ENCODE assay signal across 33 cellular contexts in the genomic region with DNA sequence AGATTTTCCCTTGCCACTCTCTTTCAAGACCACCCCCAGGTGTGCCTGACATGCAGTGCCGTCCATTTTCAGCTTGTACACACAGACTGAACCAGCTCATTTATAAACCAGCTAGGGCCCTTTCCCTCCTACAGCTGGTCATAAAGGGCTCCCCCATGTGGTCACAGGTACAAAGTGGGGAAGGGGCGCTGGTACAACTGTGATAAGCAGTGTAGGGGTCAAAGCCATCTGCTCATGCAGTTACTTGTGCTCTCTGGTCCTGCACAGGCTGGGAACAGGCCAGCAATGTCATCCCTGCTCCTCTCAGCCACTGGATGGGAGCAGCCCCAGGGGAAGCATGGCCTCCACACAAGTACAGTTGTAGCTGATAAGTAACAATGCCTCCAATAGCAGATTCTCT. TPM values are rescaled to one million over a fixed set of nuclear protein-coding genes. Genes with fewer than 3 reads are reported as not detected.
A peak's percentile ranks its signal among the peaks of the same experiment; 100 is the strongest.
DNase-seq lines count a peak whose midpoint lies in the region; ATAC-seq, FAIRE-seq and TF ChIP-seq lines count a peak whose summit lies in the region.
"Had no signal": no experiment of that assay in that cellular context is flagged by ENCODE, and none has a peak within 500 bp of the region (broad histone marks: within the 10 kb centered on the region; RNA-seq: fewer than 3 reads in every experiment).

No MANE protein-coding gene starts in this region.

- H3K27me3 Mint-ChIP-seq in type B pancreatic cell = no peaks in the 10 kb centered on the region

- H4K20me1 ChIP-seq in HepG2 (ENCODE audit: insufficient read depth, low read length) = no peaks in the 10 kb centered on the region

- H3K36me3 Mint-ChIP-seq in type B pancreatic cell = no peaks in the 10 kb centered on the region
- H3K36me3 Mint-ChIP-seq: CD4-positive, alpha-beta memory T cell; stimulated activated naive B cell treated with anti-CD40 and anti-IgM and Interleukin-4, amounts not matched to agents 10 μg/mL and 1 μg/mL and 100 μg/mL, for 72 hours had no signal

- no peak for FAIRE-seq in HepG2 (lab: Jason Lieb, UNC)
- FAIRE-seq: GM12892, keratinocyte had no signal

- no TSS peak for BruUV-seq in HepG2 (replicated peaks; lab: Mats Ljungman, UMichigan)

- H3K4me3 Mint-ChIP-seq in type B pancreatic cell = no peak overlapping the region
- H3K4me3 Mint-ChIP-seq: activated T-cell treated with anti-CD3 and anti-CD28 coated beads, Interleukin-2, amount 50 U/mL, for 72 hours; CD4-positive, alpha-beta memory T cell; stimulated activated naive B cell treated with anti-CD40 and anti-IgM and Interleukin-4, amounts not matched to agents 10 μg/mL and 1 μg/mL and 100 μg/mL, for 72 hours; T-helper 1 cell treated with Interleukin-12 subunit alpha and Interleukin-12 subunit beta and Interleukin-4 antibody, amounts not matched to agents 30 μg/mL and 1 μg/mL, for 36 hours had no signal

- no peaks in the 10 kb centered on the region for H3K4me1 Mint-ChIP-seq in type B pancreatic cell (ENCODE audit: unreplicated experiment)
- H3K4me1 Mint-ChIP-seq: CD4-positive, alpha-beta memory T cell; stimulated activated naive B cell treated with anti-CD40 and anti-IgM and Interleukin-4, amounts not matched to agents 10 μg/mL and 1 μg/mL and 100 μg/mL, for 72 hours had no signal

- no peaks in the 10 kb centered on the region for H3K9me3 Mint-ChIP-seq in type B pancreatic cell
- H3K9me3 Mint-ChIP-seq: activated T-cell treated with anti-CD3 and anti-CD28 coated beads, Interleukin-2, amount 50 U/mL, for 72 hours; T-helper 1 cell treated with Interleukin-12 subunit alpha and Interleukin-12 subunit beta and Interleukin-4 antibody, amounts not matched to agents 30 μg/mL and 1 μg/mL, for 36 hours had no signal

- H3K9ac ChIP-seq in HepG2 (ENCODE audit: insufficient read depth, low read depth, low read length) = no peak overlapping the region

- H3K4me2 ChIP-seq in HepG2 (ENCODE audit: low read depth, low read length) = no peak overlapping the region

- POLR2A ChIA-PET in HepG2 (lab: Yijun Ruan, JAX) = no interaction called here

- H3K27ac Mint-ChIP-seq in type B pancreatic cell = no peak overlapping the region
- H3K27ac Mint-ChIP-seq: activated T-cell treated with anti-CD3 and anti-CD28 coated beads, Interleukin-2, amount 50 U/mL, for 72 hours; CD4-positive, alpha-beta memory T cell; stimulated activated naive B cell treated with anti-CD40 and anti-IgM and Interleukin-4, amounts not matched to agents 10 μg/mL and 1 μg/mL and 100 μg/mL, for 72 hours; T-helper 1 cell treated with Interleukin-12 subunit alpha and Interleukin-12 subunit beta and Interleukin-4 antibody, amounts not matched to agents 30 μg/mL and 1 μg/mL, for 36 hours had no signal

- TF ChIP-seq RAD21 in HepG2 (CRISPR knock-in tag; IDR thresholded peaks at IDR 0.05) = no peak

- H3K36me3 ChIP-seq in HepG2 (replicated peaks in 1 of 2; ENCODE audit: control insufficient read depth in 1 of 2, insufficient read depth in 2 of 2, low read length in 2 of 2) = no peaks in the 10 kb centered on the region
- no peaks in the 10 kb centered on the region for H3K36me3 ChIP-seq in right lobe of liver
- H3K36me3 ChIP-seq: vagina had no signal

- no peak overlapping the region for H3K4me3 ChIP-seq in HepG2 (replicated peaks in 1 of 3; ENCODE audit: insufficient read depth in 1 of 3, low read depth in 2 of 3, low read length in 3 of 3)
- H3K4me3 ChIP-seq in right lobe of liver = no peak overlapping the region
- H3K4me3 ChIP-seq in coronary artery = no peak overlapping the region
- H3K4me3 ChIP-seq in retinal pigment epithelial cell (ENCODE audit: low read length) = no peak overlapping the region
- H3K4me3 ChIP-seq: dorsolateral prefrontal cortex, mucosa of descending colon, psoas muscle, skin epidermis, vagina had no signal

- peak; percentile 34; the same call in 1 of the 2 replicates for TF ChIP-seq CTCF in HepG2 (CRISPR knock-in tag; IDR thresholded peaks at IDR 0.05)
- no peak for TF ChIP-seq CTCF in right lobe of liver (IDR thresholded peaks at IDR 0.05)
- TF ChIP-seq CTCF in coronary artery (IDR thresholded peaks at IDR 0.05) = no peak
- TF ChIP-seq CTCF in retinal pigment epithelial cell (conservative IDR thresholded peaks at IDR 0.05; ENCODE audit: low read depth, low read length) = peak; percentile 24
- TF ChIP-seq CTCF in type B pancreatic cell (conservative IDR thresholded peaks at IDR 0.05) = no peak

- H3K4me1 ChIP-seq in HepG2 (ENCODE audit: insufficient read depth, low read length) (peaks cover 11% of the 10 kb centered on the region), right lobe of liver (no peaks in the 10 kb centered on the region)
- H3K4me1 ChIP-seq: psoas muscle, vagina had no signal

- in situ Hi-C loops in HepG2 (cut with HindIII; ENCODE audit: extremely low pct_ligation_motif_present, low pct_unique_long_range_greater_than_20kb) = no loop called here

- H2AFZ ChIP-seq in HepG2 (ENCODE audit: low read length) = no peak overlapping the region

- H3K27ac ChIP-seq in HepG2 (ENCODE audit: extremely low read length, insufficient read depth, low read length) (no peak overlapping the region), right lobe of liver (no peak overlapping the region), coronary artery (no peak overlapping the region)
- H3K27ac ChIP-seq: dorsolateral prefrontal cortex, epithelial cell of prostate, psoas muscle, skin epidermis, vagina had no signal

- TF ChIP-seq POLR2A in HepG2 (IDR thresholded peaks at IDR 0.05; ENCODE audit: insufficient read depth in 1 of 2, low read depth in 2 of 2, low read length in 2 of 2) = no peak
- TF ChIP-seq POLR2A in right lobe of liver (IDR thresholded peaks at IDR 0.05) = no peak

- CTCF ChIA-PET in HepG2 (lab: Yijun Ruan, JAX; ENCODE audit: low intra/inter-chr PET ratio, low total read pairs) = no interaction called here

- WGBS in HepG2 (ENCODE audit: low lambda C conversion rate) = 0% methylated on average over 1 of the region's 2 CpGs
- 52% methylated on average over 2 of the region's 2 CpGs for WGBS in right lobe of liver (ENCODE audit: insufficient coverage, low coverage, low lambda C conversion rate, missing lambda C conversion rate)

- intact Hi-C loops in HepG2 (cut with micrococcal nuclease; ENCODE audit: unreplicated experiment) = no loop called here
- intact Hi-C loops in right lobe of liver (cut with DNase I) = no loop called here

- TF ChIP-seq EP300 in HepG2 (IDR thresholded peaks at IDR 0.05; ENCODE audit: low read depth in 2 of 2, low read length in 2 of 2) (no peak), HepG2 (CRISPR knock-in tag; IDR thresholded peaks at IDR 0.05; ENCODE audit: borderline replicate concordance) (no peak)

- H3K79me2 ChIP-seq in HepG2 (ENCODE audit: insufficient read depth, low read length) = no peaks in the 10 kb centered on the region

- DNase-seq in HepG2 (ENCODE audit: low spot score) (no peak), right lobe of liver (no peak), NCI-H82 (lab: John Stamatoyannopoulos, UW) (peak; percentile 52), coronary artery (ENCODE audit: low spot score) (peak; percentile 28), retinal pigment epithelial cell (ENCODE audit: low read depth) (no peak), ecto neural progenitor cell (ENCODE audit: low spot score) (no peak), type B pancreatic cell (ENCODE audit: extremely low spot score, unreplicated experiment) (no peak)
- DNase-seq in activated T-cell treated with anti-CD3 and anti-CD28 coated beads, Interleukin-2, amount 50 U/mL, for 1 hour = no peak
- DNase-seq: activated CD4-positive, alpha-beta T cell treated with anti-CD3 and anti-CD28 coated beads for 48 hours; activated naive CD4-positive, alpha-beta T cell treated with anti-CD3 and anti-CD28 coated beads, Interleukin-2, amount 50 U/mL, for 16 hours; activated T-cell treated with anti-CD3 and anti-CD28 coated beads, Interleukin-2, amount 50 U/mL, for 72 hours; CD4-positive, alpha-beta memory T cell; DMS79; dorsolateral prefrontal cortex; foreskin fibroblast; hippocampal formation; Kasumi-1; mucosa of descending colon; NCI-H2107; NCI-H510A treated with DMSO at 0.1 percent for 48 hours; psoas muscle; Right ventricle myocardium superior; stimulated activated naive B cell treated with anti-CD40 and anti-IgM and Interleukin-4, amounts not matched to agents 10 μg/mL and 1 μg/mL and 100 μg/mL, for 72 hours had no signal

- H3K9me3 ChIP-seq in HepG2 (ENCODE audit: low read length) = no peaks in the 10 kb centered on the region
- H3K9me3 ChIP-seq in right lobe of liver = no peaks in the 10 kb centered on the region
- H3K9me3 ChIP-seq: mucosa of descending colon, psoas muscle, vagina had no signal

- peak; percentile 60 for ATAC-seq in HepG2
- ATAC-seq in right lobe of liver = no peak
- ATAC-seq: activated T-cell treated with anti-CD3 and anti-CD28 coated beads, Interleukin-2, amount 50 U/mL, for 72 hours; mucosa of descending colon; psoas muscle; stimulated activated naive B cell treated with anti-CD40 and anti-IgM and Interleukin-4, amounts not matched to agents 10 μg/mL and 1 μg/mL and 100 μg/mL, for 72 hours had no signal

- H3K27me3 ChIP-seq in HepG2 (ENCODE audit: control insufficient read depth in 1 of 2, insufficient read depth in 2 of 2, low read length in 2 of 2) = no peaks in the 10 kb centered on the region
- no peaks in the 10 kb centered on the region for H3K27me3 ChIP-seq in right lobe of liver
- H3K27me3 ChIP-seq: vagina had no signal

RNA-seq across cellular contexts. Expression of gene GABRQ, which starts 20.6 kb away (rescaled TPM):
- total RNA-seq in HepG2 (2016; rRNA removed; fragmentation: Illumina TruSeq; extraction: Trizol) (not detected in 2 replicates), right lobe of liver (not detected), type B pancreatic cell (ENCODE audit: low replicate concordance) (1.0 and 6.1 TPM in 2 replicates)
- not detected in 2 replicates for total RNA-seq in HepG2 (2016; cell fraction: cytosol; rRNA removed; fragmentation: Illumina TruSeq; extraction: Trizol; ENCODE audit: low read depth)
- total RNA-seq in HepG2 (2016; cell fraction: insoluble cytoplasmic fraction; rRNA removed; fragmentation: Illumina TruSeq; extraction: Trizol) = not detected in 2 replicates
- total RNA-seq in HepG2 (2016; cell fraction: membrane; rRNA removed; fragmentation: Illumina TruSeq; extraction: Trizol) = not detected in 2 replicates
- total RNA-seq in HepG2 (2016; cell fraction: nucleus; rRNA removed; fragmentation: Illumina TruSeq; extraction: Trizol) = not detected in 2 replicates
- not detected in 2 replicates for polyA plus RNA-seq in HepG2 (2011; rRNA removed)
- polyA plus RNA-seq in HepG2 (2011; cell fraction: cytosol; rRNA removed) = 0.01 TPM in 1 of 2 replicates, not detected in the other
- polyA plus RNA-seq in HepG2 (2011; cell fraction: nucleus; rRNA removed) = not detected in 2 replicates
- polyA plus RNA-seq in HepG2 (2012) = not detected in 2 replicates
- polyA plus RNA-seq in HepG2 (2016; cell fraction: cytosol; fragmentation: Illumina TruSeq; extraction: Trizol; ENCODE audit: low read depth) = not detected in 2 replicates
- polyA plus RNA-seq in HepG2 (2016; cell fraction: insoluble cytoplasmic fraction; fragmentation: Illumina TruSeq; extraction: Trizol; ENCODE audit: low read depth) = not detected in 2 replicates
- polyA plus RNA-seq in HepG2 (2016; cell fraction: membrane; fragmentation: Illumina TruSeq; extraction: Trizol; ENCODE audit: low read depth) = not detected in 2 replicates
- polyA plus RNA-seq in HepG2 (2016; cell fraction: nucleus; fragmentation: Illumina TruSeq; extraction: Trizol; ENCODE audit: insufficient read depth, low read depth) = not detected in 2 replicates
- not detected in 2 replicates for polyA minus RNA-seq in HepG2 (2011; rRNA and poly(A)+ RNA removed; ENCODE audit: low replicate concordance)
- not detected in 2 replicates for polyA minus RNA-seq in HepG2 (2011; cell fraction: cytosol; rRNA and poly(A)+ RNA removed)
- not detected in 2 replicates for polyA minus RNA-seq in HepG2 (2011; cell fraction: nucleus; rRNA and poly(A)+ RNA removed)
- total RNA-seq: cardiac septum; CD4-positive, alpha-beta memory T cell; psoas muscle; Right ventricle myocardium superior had no signal
- polyA plus RNA-seq: CD4-positive, alpha-beta memory T cell; psoas muscle had no signal

RNA-seq across cellular contexts. Expression of gene MAGEA3, which starts 40.3 kb away (rescaled TPM):
- total RNA-seq in HepG2 (2016; rRNA removed; fragmentation: Illumina TruSeq; extraction: Trizol) = not detected in 2 replicates
- total RNA-seq in HepG2 (2016; cell fraction: cytosol; rRNA removed; fragmentation: Illumina TruSeq; extraction: Trizol; ENCODE audit: low read depth) = not detected in 2 replicates
- 0.11 TPM in 1 of 2 replicates, not detected in the other for total RNA-seq in HepG2 (2016; cell fraction: insoluble cytoplasmic fraction; rRNA removed; fragmentation: Illumina TruSeq; extraction: Trizol)
- total RNA-seq in HepG2 (2016; cell fraction: membrane; rRNA removed; fragmentation: Illumina TruSeq; extraction: Trizol) = not detected in 2 replicates
- not detected in 2 replicates for total RNA-seq in HepG2 (2016; cell fraction: nucleus; rRNA removed; fragmentation: Illumina TruSeq; extraction: Trizol)
- not detected in 2 replicates for polyA plus RNA-seq in HepG2 (2011; rRNA removed)
- not detected in 2 replicates for polyA plus RNA-seq in HepG2 (2011; cell fraction: cytosol; rRNA removed)
- polyA plus RNA-seq in HepG2 (2011; cell fraction: nucleus; rRNA removed) = not detected in 2 replicates
- not detected in 2 replicates for polyA plus RNA-seq in HepG2 (2012)
- not detected in 2 replicates for polyA plus RNA-seq in HepG2 (2016; cell fraction: cytosol; fragmentation: Illumina TruSeq; extraction: Trizol; ENCODE audit: low read depth)
- 0.20 TPM in 1 of 2 replicates, not detected in the other for polyA plus RNA-seq in HepG2 (2016; cell fraction: insoluble cytoplasmic fraction; fragmentation: Illumina TruSeq; extraction: Trizol; ENCODE audit: low read depth)
- not detected in 2 replicates for polyA plus RNA-seq in HepG2 (2016; cell fraction: membrane; fragmentation: Illumina TruSeq; extraction: Trizol; ENCODE audit: low read depth)
- polyA plus RNA-seq in HepG2 (2016; cell fraction: nucleus; fragmentation: Illumina TruSeq; extraction: Trizol; ENCODE audit: insufficient read depth, low read depth) = not detected in 2 replicates
- polyA minus RNA-seq in HepG2 (2011; rRNA and poly(A)+ RNA removed; ENCODE audit: low replicate concordance) = 0.40 and 2.8 TPM in 2 replicates
- polyA minus RNA-seq in HepG2 (2011; cell fraction: cytosol; rRNA and poly(A)+ RNA removed) = not detected in 2 replicates
- polyA minus RNA-seq in HepG2 (2011; cell fraction: nucleus; rRNA and poly(A)+ RNA removed) = not detected in 2 replicates
- not detected for total RNA-seq in right lobe of liver
- total RNA-seq in type B pancreatic cell (ENCODE audit: low replicate concordance) = not detected in 2 replicates
- total RNA-seq: activated T-cell treated with anti-CD3 and anti-CD28 coated beads, Interleukin-2, amount 50 U/mL, for 72 hours; cardiac septum; CD4-positive, alpha-beta memory T cell; dorsolateral prefrontal cortex; lower leg skin; mucosa of descending colon; psoas muscle; Right ventricle myocardium superior; temporal lobe; vagina had no signal
- polyA plus RNA-seq: AG04450; CD4-positive, alpha-beta memory T cell; keratinocyte; psoas muscle had no signal

RNA-seq across cellular contexts. Expression of gene CSAG2, which starts 50.8 kb away (rescaled TPM):
- total RNA-seq in HepG2 (2016; rRNA removed; fragmentation: Illumina TruSeq; extraction: Trizol) (not detected in 2 replicates), right lobe of liver (not detected), type B pancreatic cell (ENCODE audit: low replicate concordance) (0.40 TPM in 1 of 2 replicates, not detected in the other)
- 0.40 TPM in 1 of 2 replicates, not detected in the other for total RNA-seq in HepG2 (2016; cell fraction: cytosol; rRNA removed; fragmentation: Illumina TruSeq; extraction: Trizol; ENCODE audit: low read depth)
- not detected in 2 replicates for total RNA-seq in HepG2 (2016; cell fraction: insoluble cytoplasmic fraction; rRNA removed; fragmentation: Illumina TruSeq; extraction: Trizol)
- not detected in 2 replicates for total RNA-seq in HepG2 (2016; cell fraction: membrane; rRNA removed; fragmentation: Illumina TruSeq; extraction: Trizol)
- total RNA-seq in HepG2 (2016; cell fraction: nucleus; rRNA removed; fragmentation: Illumina TruSeq; extraction: Trizol) = not detected in 2 replicates
- not detected in 2 replicates for polyA plus RNA-seq in HepG2 (2011; rRNA removed)
- polyA plus RNA-seq in HepG2 (2011; cell fraction: cytosol; rRNA removed) = not detected in 2 replicates
- polyA plus RNA-seq in HepG2 (2011; cell fraction: nucleus; rRNA removed) = not detected in 2 replicates
- polyA plus RNA-seq in HepG2 (2012) = not detected in 2 replicates
- polyA plus RNA-seq in HepG2 (2016; cell fraction: cytosol; fragmentation: Illumina TruSeq; extraction: Trizol; ENCODE audit: low read depth) = not detected in 2 replicates
- polyA plus RNA-seq in HepG2 (2016; cell fraction: insoluble cytoplasmic fraction; fragmentation: Illumina TruSeq; extraction: Trizol; ENCODE audit: low read depth) = not detected in 2 replicates
- polyA plus RNA-seq in HepG2 (2016; cell fraction: membrane; fragmentation: Illumina TruSeq; extraction: Trizol; ENCODE audit: low read depth) = not detected in 2 replicates
- 0.67 TPM in 1 of 2 replicates, not detected in the other for polyA plus RNA-seq in HepG2 (2016; cell fraction: nucleus; fragmentation: Illumina TruSeq; extraction: Trizol; ENCODE audit: insufficient read depth, low read depth)
- polyA minus RNA-seq in HepG2 (2011; rRNA and poly(A)+ RNA removed; ENCODE audit: low replicate concordance) = not detected in 2 replicates
- polyA minus RNA-seq in HepG2 (2011; cell fraction: cytosol; rRNA and poly(A)+ RNA removed) = not detected in 2 replicates
- polyA minus RNA-seq in HepG2 (2011; cell fraction: nucleus; rRNA and poly(A)+ RNA removed) = not detected in 2 replicates
- total RNA-seq: activated T-cell treated with anti-CD3 and anti-CD28 coated beads, Interleukin-2, amount 50 U/mL, for 72 hours; cardiac septum; CD4-positive, alpha-beta memory T cell; lower leg skin; mucosa of descending colon; psoas muscle; Right ventricle myocardium superior; temporal lobe; vagina had no signal
- polyA plus RNA-seq: AG04450; CD4-positive, alpha-beta memory T cell; keratinocyte; psoas muscle had no signal

RNA-seq across cellular contexts. Expression of gene MAGEA2B, which starts 56.1 kb away (rescaled TPM):
- total RNA-seq in HepG2 (2016; rRNA removed; fragmentation: Illumina TruSeq; extraction: Trizol) (0.09 TPM in 1 of 2 replicates, not detected in the other), right lobe of liver (not detected), type B pancreatic cell (ENCODE audit: low replicate concordance) (1.1 TPM in 1 of 2 replicates, not detected in the other)
- total RNA-seq in HepG2 (2016; cell fraction: cytosol; rRNA removed; fragmentation: Illumina TruSeq; extraction: Trizol; ENCODE audit: low read depth) = not detected in 2 replicates
- 0.30 TPM in 1 of 2 replicates, not detected in the other for total RNA-seq in HepG2 (2016; cell fraction: insoluble cytoplasmic fraction; rRNA removed; fragmentation: Illumina TruSeq; extraction: Trizol)
- total RNA-seq in HepG2 (2016; cell fraction: membrane; rRNA removed; fragmentation: Illumina TruSeq; extraction: Trizol) = not detected in 2 replicates
- total RNA-seq in HepG2 (2016; cell fraction: nucleus; rRNA removed; fragmentation: Illumina TruSeq; extraction: Trizol) = 0.50 TPM in 1 of 2 replicates, not detected in the other
- polyA plus RNA-seq in HepG2 (2011; rRNA removed) = not detected in 2 replicates
- polyA plus RNA-seq in HepG2 (2011; cell fraction: cytosol; rRNA removed) = 1.7 TPM in 1 of 2 replicates, not detected in the other
- not detected in 2 replicates for polyA plus RNA-seq in HepG2 (2011; cell fraction: nucleus; rRNA removed)
- not detected in 2 replicates for polyA plus RNA-seq in HepG2 (2012)
- not detected in 2 replicates for polyA plus RNA-seq in HepG2 (2016; cell fraction: cytosol; fragmentation: Illumina TruSeq; extraction: Trizol; ENCODE audit: low read depth)
- polyA plus RNA-seq in HepG2 (2016; cell fraction: insoluble cytoplasmic fraction; fragmentation: Illumina TruSeq; extraction: Trizol; ENCODE audit: low read depth) = not detected in 2 replicates
- not detected in 2 replicates for polyA plus RNA-seq in HepG2 (2016; cell fraction: membrane; fragmentation: Illumina TruSeq; extraction: Trizol; ENCODE audit: low read depth)
- 0.92 TPM in 1 of 2 replicates, not detected in the other for polyA plus RNA-seq in HepG2 (2016; cell fraction: nucleus; fragmentation: Illumina TruSeq; extraction: Trizol; ENCODE audit: insufficient read depth, low read depth)
- not detected in 2 replicates for polyA minus RNA-seq in HepG2 (2011; rRNA and poly(A)+ RNA removed; ENCODE audit: low replicate concordance)
- not detected in 2 replicates for polyA minus RNA-seq in HepG2 (2011; cell fraction: cytosol; rRNA and poly(A)+ RNA removed)
- not detected in 2 replicates for polyA minus RNA-seq in HepG2 (2011; cell fraction: nucleus; rRNA and poly(A)+ RNA removed)
- total RNA-seq: activated T-cell treated with anti-CD3 and anti-CD28 coated beads, Interleukin-2, amount 50 U/mL, for 72 hours; cardiac septum; CD4-positive, alpha-beta memory T cell; dorsolateral prefrontal cortex; lower leg skin; mucosa of descending colon; psoas muscle; Right ventricle myocardium superior; temporal lobe; vagina had no signal
- polyA plus RNA-seq: AG04450; CD4-positive, alpha-beta memory T cell; keratinocyte; psoas muscle had no signal

Comparison
In these comparisons a context has a peak if more than half of its experiments do, and no peak if none do; other contexts are left out.
1. CTCF ChIP-seq: peak in HepG2 (single experiment) and retinal pigment epithelial cell (single experiment); none in right lobe of liver (0 of 4), coronary artery (single experiment) and type B pancreatic cell (single experiment).
2. DNase-seq: peak in NCI-H82 (single experiment) and coronary artery (single experiment); none in HepG2 (single experiment), right lobe of liver (0 of 3), retinal pigment epithelial cell (single experiment), activated T-cell treated with anti-CD3 and anti-CD28 coated beads, Interleukin-2, amount 50 U/mL, for 1 hour (single experiment), ecto neural progenitor cell (single experiment) and type B pancreatic cell (single experiment).